Comparison of ENCODE assay signal across 21 cellular contexts in the genomic region with DNA sequence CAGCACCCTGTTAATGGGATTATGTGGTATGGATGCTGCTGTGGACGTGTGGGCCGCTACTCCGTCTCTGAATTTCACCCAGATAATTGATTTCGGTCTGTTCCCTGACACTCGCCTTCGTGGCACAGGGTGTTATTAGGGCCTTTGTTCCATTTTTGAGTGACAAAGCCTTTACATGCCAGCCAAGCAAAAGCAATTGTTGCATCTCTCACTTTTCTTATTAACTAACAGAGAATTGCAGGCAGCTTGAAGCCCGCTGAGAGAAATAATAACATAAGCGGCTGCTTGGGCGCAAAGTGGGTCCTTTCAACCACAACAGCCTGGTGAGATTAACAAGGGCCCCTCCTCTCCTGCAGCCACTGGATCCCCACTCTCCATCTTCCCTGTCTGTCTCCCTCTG.
DNase-seq lines count a peak whose midpoint lies in the region; ATAC-seq and TF ChIP-seq lines count a peak whose summit lies in the region.
"Had no signal": no experiment of that assay in that cellular context is flagged by ENCODE, and none has a peak within 500 bp of the region (broad histone marks: within the 10 kb centered on the region; RNA-seq: fewer than 3 reads in every experiment).

No MANE protein-coding gene starts in this region.

- TF ChIP-seq CTCF in brain (conservative IDR thresholded peaks at IDR 0.05) = no peak

- peaks cover 19% of the 10 kb centered on the region for H3K27me3 Mint-ChIP-seq in brain

- peak overlapping the region in 3 of 5 experiments; percentile 0 to 49 (median 11) for H3K27ac Mint-ChIP-seq in brain
- H3K27ac Mint-ChIP-seq: CD4-positive, alpha-beta memory T cell had no signal

- H3K36me3 Mint-ChIP-seq in brain = no peaks in the 10 kb centered on the region
- H3K36me3 Mint-ChIP-seq: CD4-positive, alpha-beta memory T cell had no signal

- no peak for ATAC-seq in HG02623 (IDR thresholded peaks at IDR 0.05; ENCODE audit: unreplicated experiment)
- ATAC-seq: A549, GM12878 had no signal

- H3K4me1 Mint-ChIP-seq in brain = peaks cover 83% of the 10 kb centered on the region
- H3K4me1 Mint-ChIP-seq: CD4-positive, alpha-beta memory T cell had no signal

- peak overlapping the region in 2 of 5 experiments; percentile 12 to 17 for H3K4me3 Mint-ChIP-seq in brain
- H3K4me3 Mint-ChIP-seq: CD4-positive, alpha-beta memory T cell had no signal

- no peaks in the 10 kb centered on the region for H3K9me3 Mint-ChIP-seq in brain

- DNase-seq in NCI-H82 (lab: John Stamatoyannopoulos, UW) (peak; percentile 28), NCI-H82 treated with DMSO at 0.1 percent for 48 hours (lab: John Stamatoyannopoulos, UW; ENCODE audit: unreplicated experiment) (no peak), retina (peak; percentile 70), Ammon's horn (ENCODE audit: low spot score) (no peak)
- DNase-seq: 8988T; ACHN; AML-193; C1 segment of cervical spinal cord; Calu3; CD4-positive, alpha-beta memory T cell; COR-L47; DMS53; DMS79 treated with DMSO at 0.1 percent for 48 hours; GF-D8; GM23248; H7; HCEC 1CT had no signal

Comparison
In these comparisons a context has a peak if more than half of its experiments do, and no peak if none do; other contexts are left out.
1. DNase-seq: peak in NCI-H82 (single experiment) and retina (single experiment); none in NCI-H82 treated with DMSO at 0.1 percent for 48 hours (single experiment) and Ammon's horn (single experiment).